ENCODE assay signal across 17 cellular contexts in the genomic region with DNA sequence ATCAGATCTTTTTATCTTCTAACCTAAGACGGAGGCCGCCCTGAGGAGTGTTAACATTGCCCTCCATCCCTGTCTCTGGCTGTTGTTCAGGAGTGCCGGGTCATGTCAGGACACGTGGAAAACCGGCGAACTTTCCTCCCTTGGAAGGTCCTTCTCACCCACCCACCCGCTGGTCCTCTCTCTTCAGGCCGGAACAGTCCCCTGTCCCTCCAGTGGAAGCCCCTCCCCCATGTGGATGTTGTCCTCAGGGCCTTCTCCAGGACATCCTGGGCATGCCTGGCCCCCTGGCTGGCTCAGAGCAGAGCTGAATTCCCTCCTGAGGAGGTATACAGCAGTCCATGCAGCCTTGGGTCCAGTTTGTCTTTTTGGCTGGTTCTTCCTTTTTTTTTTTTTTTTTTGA. TPM values are rescaled to one million over a fixed set of nuclear protein-coding genes. Genes with fewer than 3 reads are reported as not detected.
DNase-seq lines count a peak whose midpoint lies in the region; ATAC-seq, FAIRE-seq and TF ChIP-seq lines count a peak whose summit lies in the region.
"Had no signal": no experiment of that assay in that cellular context is flagged by ENCODE, and none has a peak within 500 bp of the region (broad histone marks: within the 10 kb centered on the region; RNA-seq: fewer than 3 reads in every experiment).

No MANE protein-coding gene starts in this region.

- no peaks in the 10 kb centered on the region for H3K9me3 Mint-ChIP-seq in activated CD4-positive, alpha-beta memory T cell treated with anti-CD3 and anti-CD28 coated beads for 36 hours

- H3K27ac ChIP-seq in A549 (peak overlapping the region; percentile 12 to 18; a peak in 3 of 6 replicates), RWPE1 (peak overlapping the region; percentile 21; the same call in 1 of the 2 replicates), coronary artery (peak overlapping the region; percentile 48 to 74), neuronal stem cell (replicated peaks; ENCODE audit: low read length) (no peak overlapping the region), prostate gland (no peak overlapping the region)
- H3K27ac ChIP-seq: KMS-11 had no signal

- H3K4me3 ChIP-seq in A549, result no peak overlapping the region
- no peak overlapping the region for H3K4me3 ChIP-seq in coronary artery
- no peak overlapping the region for H3K4me3 ChIP-seq in neuronal stem cell (ENCODE audit: low read length in 2 of 2)
- H3K4me3 ChIP-seq in prostate gland, result no peak overlapping the region
- H3K4me3 ChIP-seq: BLaER1 treated with 17β-estradiol and CSF1 and Interleukin-3, amounts not matched to agents 10 nM and 100 nM had no signal

- H3K9me3 ChIP-seq in A549 (no peaks in the 10 kb centered on the region), neuronal stem cell (replicated peaks in 1 of 2; ENCODE audit: control insufficient read depth in 2 of 2, insufficient read depth in 1 of 2, low read depth in 1 of 2, low read length in 2 of 2) (no peaks in the 10 kb centered on the region), prostate gland (no peaks in the 10 kb centered on the region)
- H3K9me3 ChIP-seq: BLaER1 treated with 17β-estradiol and CSF1 and Interleukin-3, amounts not matched to agents 10 nM and 100 nM had no signal

- H2BK5ac ChIP-seq in neuronal stem cell (ENCODE audit: low read length), result no peak overlapping the region

- H3K4me1 ChIP-seq in A549 (peaks cover 22% of the 10 kb centered on the region), neuronal stem cell (ENCODE audit: control insufficient read depth in 2 of 2, insufficient read depth in 1 of 2, low read depth in 1 of 2, low read length in 2 of 2) (peaks cover 0 to 9% of the 10 kb centered on the region in 2 donors), prostate gland (replicated peaks) (no peaks in the 10 kb centered on the region)

- H4K8ac ChIP-seq in neuronal stem cell (ENCODE audit: low read depth, low read length), result no peak overlapping the region

- H3K23ac ChIP-seq in neuronal stem cell (ENCODE audit: low read depth, low read length, poor library complexity), result no peak overlapping the region

- TF ChIP-seq POLR2A in A549 (IDR thresholded peaks at IDR 0.05; ENCODE audit: low read length), result no peak
- TF ChIP-seq POLR2A in prostate gland (IDR thresholded peaks at IDR 0.05), result no peak

- no peaks in the 10 kb centered on the region for H3K36me3 Mint-ChIP-seq in activated CD4-positive, alpha-beta memory T cell treated with anti-CD3 and anti-CD28 coated beads for 36 hours

- ATAC-seq in A549 (no peak), HG03175 (IDR thresholded peaks at IDR 0.05; ENCODE audit: unreplicated experiment) (no peak), HG03280 (IDR thresholded peaks at IDR 0.05; ENCODE audit: unreplicated experiment) (no peak)

- H3K27ac Mint-ChIP-seq in activated CD4-positive, alpha-beta memory T cell treated with anti-CD3 and anti-CD28 coated beads for 36 hours, result no peak overlapping the region

- DNase-seq in A549 (ENCODE audit: low read depth in 1 of 2, low spot score in 1 of 2) (no peak), RWPE1 (ENCODE audit: low spot score) (no peak), coronary artery (ENCODE audit: low spot score) (no peak), neuronal stem cell (ENCODE audit: low spot score) (no peak), prostate gland (ENCODE audit: low spot score) (no peak)
- no peak for DNase-seq in activated CD4-positive, alpha-beta memory T cell treated with anti-CD3 and anti-CD28 coated beads for 36 hours
- DNase-seq: DMS79, GOT3, NCI-H1436, NCI-H1930, NCI-H345, NCI-H526 had no signal

- no peak overlapping the region for H2BK120ac ChIP-seq in neuronal stem cell (ENCODE audit: low read depth, low read length)

- no peaks in the 10 kb centered on the region for H3K27me3 ChIP-seq in neuronal stem cell (ENCODE audit: control insufficient read depth in 3 of 3, insufficient read depth in 3 of 3, low read depth in 1 of 3, low read length in 3 of 3)
- no peaks in the 10 kb centered on the region for H3K27me3 ChIP-seq in prostate gland (replicated peaks; ENCODE audit: insufficient read depth)
- H3K27me3 ChIP-seq: BLaER1 treated with 17β-estradiol and CSF1 and Interleukin-3, amounts not matched to agents 10 nM and 100 nM had no signal

- no peak overlapping the region for H2BK12ac ChIP-seq in neuronal stem cell (ENCODE audit: low read length)

- H3K79me1 ChIP-seq in neuronal stem cell (ENCODE audit: low read depth, low read length), result no peaks in the 10 kb centered on the region

- H3K27me3 Mint-ChIP-seq in activated CD4-positive, alpha-beta memory T cell treated with anti-CD3 and anti-CD28 coated beads for 36 hours, result no peaks in the 10 kb centered on the region

- peaks cover 2% of the 10 kb centered on the region for H3K4me1 Mint-ChIP-seq in activated CD4-positive, alpha-beta memory T cell treated with anti-CD3 and anti-CD28 coated beads for 36 hours (ENCODE audit: low read depth)

- CTCF ChIA-PET in A549 (lab: Yijun Ruan, JAX) (interaction anchor here (0.7 to 18.0 kb wide), 4 partner anchors 8 to 183 kb away, joined by 3 to 371 read pairs (median 30); a partner anchor contains a TSS), RWPE1 (lab: Yijun Ruan, JAX) (interaction anchor here (0.7 to 2.1 kb wide), 3 partner anchors 15 to 255 kb away, joined by 3 to 8 read pairs (median 5); no protein-coding TSS in a partner anchor)
- CTCF ChIA-PET in activated CD4-positive, alpha-beta memory T cell treated with anti-CD3 and anti-CD28 coated beads for 36 hours (lab: Charles Lee), result interaction anchor here (2.1 to 9.1 kb wide), 2 partner anchors 21 to 184 kb away, joined by 6 to 152 read pairs; a partner anchor contains a TSS

- no peak overlapping the region for H2BK15ac ChIP-seq in neuronal stem cell (ENCODE audit: low read length)

- peak overlapping the region; percentile 80 for H3K18ac ChIP-seq in neuronal stem cell (ENCODE audit: low read length)

- peak overlapping the region; percentile 46 for H3K4me2 ChIP-seq in A549
- H3K4me2 ChIP-seq in neuronal stem cell (ENCODE audit: insufficient read depth, low read length, poor library complexity, severe bottlenecking), result no peak overlapping the region
- H3K4me2 ChIP-seq: KMS-11 had no signal

- POLR2A ChIA-PET in A549 (lab: Yijun Ruan, JAX), result no interaction called here
- POLR2A ChIA-PET in RWPE1 (lab: Yijun Ruan, JAX; ENCODE audit: low non-redundant PET), result no interaction called here
- POLR2A ChIA-PET in activated CD4-positive, alpha-beta memory T cell treated with anti-CD3 and anti-CD28 coated beads for 36 hours (lab: Charles Lee), result no interaction called here

- no peak overlapping the region for H3K4ac ChIP-seq in neuronal stem cell (ENCODE audit: low read length)

- H3K14ac ChIP-seq in neuronal stem cell (ENCODE audit: low read length), result no peak overlapping the region

- TF ChIP-seq CTCF in A549 (IDR thresholded peaks at IDR 0.05) (no peak), RWPE1 (conservative IDR thresholded peaks at IDR 0.05; ENCODE audit: low read depth) (no peak), coronary artery (IDR thresholded peaks at IDR 0.05) (no peak), prostate gland (IDR thresholded peaks at IDR 0.05) (no peak)

- H3K9ac ChIP-seq in neuronal stem cell (ENCODE audit: low read depth, low read length, poor library complexity), result no peak overlapping the region
- H3K9ac ChIP-seq: BLaER1 treated with 17β-estradiol and CSF1 and Interleukin-3, amounts not matched to agents 10 nM and 100 nM; KMS-11 had no signal

- TF ChIP-seq EP300 in A549 (IDR thresholded peaks at IDR 0.05), result no peak

- WGBS in A549 (ENCODE audit: missing lambda C conversion rate), result 56% methylated on average over 8 of the region's 8 CpGs
- WGBS in neuronal stem cell (ENCODE audit: extremely low coverage in 2 of 2, insufficient read length in 2 of 2, insufficient replicate concordance in 1 of 2), 2 donors, result no CpG with 5 or more reads among the region's 8 CpGs
- 52% methylated on average over 8 of the region's 8 CpGs for WGBS in prostate gland

- H3K4me3 Mint-ChIP-seq in activated CD4-positive, alpha-beta memory T cell treated with anti-CD3 and anti-CD28 coated beads for 36 hours, result no peak overlapping the region

- H2AK5ac ChIP-seq in neuronal stem cell (ENCODE audit: low read depth, low read length), result peak overlapping the region; percentile 25

- FAIRE-seq in A549 (lab: Jason Lieb, UNC), result no peak
- FAIRE-seq: D721Med had no signal

- no peak for TF ChIP-seq RAD21 in A549 (conservative IDR thresholded peaks at IDR 0.05 in 1 of 2, IDR thresholded peaks at IDR 0.05 in 1 of 2)

- intact Hi-C loops in prostate gland (cut with DNase I), result no loop called here
- intact Hi-C loops in activated CD4-positive, alpha-beta memory T cell treated with anti-CD3 and anti-CD28 coated beads for 36 hours (cut with micrococcal nuclease), result no loop called here

- H3K36me3 ChIP-seq in neuronal stem cell (replicated peaks in 1 of 2; ENCODE audit: control insufficient read depth in 2 of 2, insufficient read depth in 2 of 2, low read length in 2 of 2) (no peaks in the 10 kb centered on the region), prostate gland (no peaks in the 10 kb centered on the region)
- H3K36me3 ChIP-seq: BLaER1 treated with 17β-estradiol and CSF1 and Interleukin-3, amounts not matched to agents 10 nM and 100 nM had no signal

- no peak overlapping the region for H4K91ac ChIP-seq in neuronal stem cell (ENCODE audit: low read depth, low read length, poor library complexity)

- peak overlapping the region; percentile 60 for H2AFZ ChIP-seq in neuronal stem cell (ENCODE audit: low read length)

RNA-seq across cellular contexts. Expression of a gene that starts 20.3 kb away (rescaled TPM):
- polyA plus RNA-seq in A549 (2011; rRNA removed) (47.0 and 59.1 TPM in 2 replicates), A549 (2017; fragmentation: RNase III; extraction: RNeasy Plus Mini Kit Qiagen cat#74134 plus additional on column Dnase treatment) (42.7 to 46.2 TPM (median 42.9 TPM) in 3 replicates)
- 49.6 and 70.1 TPM in 2 replicates for polyA plus RNA-seq in A549 (2012; cell fraction: cytosol; rRNA removed)
- 57.5 and 66.3 TPM in 2 replicates for polyA plus RNA-seq in A549 (2012; cell fraction: nucleus; rRNA removed)
- polyA minus RNA-seq in A549 (2011; rRNA and poly(A)+ RNA removed), result 173 and 199 TPM in 2 replicates
- 22.2 TPM for polyA plus RNA-seq in neuronal stem cell (2013, experiment 1 of 2)
- 24.0 TPM for polyA plus RNA-seq in neuronal stem cell (2013, experiment 2 of 2)
- 100 to 1,000 TPM in 1 of 2 donors, 10 to 100 TPM in 1; 77.1 to 118 TPM for total RNA-seq in prostate gland
- 10 to 100 TPM; 28.1 to 35.2 TPM for total RNA-seq in activated CD4-positive, alpha-beta memory T cell treated with anti-CD3 and anti-CD28 coated beads for 36 hours

RNA-seq across cellular contexts. Expression of a gene that starts 48.7 kb away (rescaled TPM):
- polyA plus RNA-seq in A549 (2011; rRNA removed) (18.0 and 23.9 TPM in 2 replicates), A549 (2017; fragmentation: RNase III; extraction: RNeasy Plus Mini Kit Qiagen cat#74134 plus additional on column Dnase treatment) (11.0 to 13.5 TPM (median 13.3 TPM) in 3 replicates)
- 10.6 and 12.9 TPM in 2 replicates for polyA plus RNA-seq in A549 (2012; cell fraction: cytosol; rRNA removed)
- polyA plus RNA-seq in A549 (2012; cell fraction: nucleus; rRNA removed), result 8.2 and 14.3 TPM in 2 replicates
- 5.2 and 6.9 TPM in 2 replicates for polyA minus RNA-seq in A549 (2011; rRNA and poly(A)+ RNA removed)
- polyA plus RNA-seq in neuronal stem cell (2013, experiment 1 of 2), result 18.5 TPM
- 17.9 TPM for polyA plus RNA-seq in neuronal stem cell (2013, experiment 2 of 2)
- 10 to 100 TPM; 31.2 to 39.0 TPM for total RNA-seq in prostate gland
- total RNA-seq in activated CD4-positive, alpha-beta memory T cell treated with anti-CD3 and anti-CD28 coated beads for 36 hours, result 10 to 100 TPM; 14.2 to 14.8 TPM

RNA-seq across cellular contexts. Expression of a gene that starts 49.1 kb away (rescaled TPM):
- polyA plus RNA-seq in A549 (2011; rRNA removed), result 34.5 and 37.0 TPM in 2 replicates
- polyA plus RNA-seq in A549 (2012; cell fraction: cytosol; rRNA removed), result 15.4 and 16.5 TPM in 2 replicates
- 3.6 and 5.2 TPM in 2 replicates for polyA plus RNA-seq in A549 (2012; cell fraction: nucleus; rRNA removed)
- polyA plus RNA-seq in A549 (2017; fragmentation: RNase III; extraction: RNeasy Plus Mini Kit Qiagen cat#74134 plus additional on column Dnase treatment), result 27.0 to 31.3 TPM (median 29.9 TPM) in 3 replicates
- polyA minus RNA-seq in A549 (2011; rRNA and poly(A)+ RNA removed), result 8.0 and 8.6 TPM in 2 replicates
- 34.4 TPM for polyA plus RNA-seq in neuronal stem cell (2013, experiment 1 of 2)
- 34.8 TPM for polyA plus RNA-seq in neuronal stem cell (2013, experiment 2 of 2)
- total RNA-seq in prostate gland, result 10 to 100 TPM in 1 of 2 donors, 1 to 10 TPM in 1; 7.3 to 28.9 TPM
- total RNA-seq in activated CD4-positive, alpha-beta memory T cell treated with anti-CD3 and anti-CD28 coated beads for 36 hours, result 10 to 100 TPM; 12.0 to 12.4 TPM

Comparison
In these comparisons a context has a peak if more than half of its experiments do, and no peak if none do; other contexts are left out.
1. H3K27ac ChIP-seq: peak in A549 (2 of 2), RWPE1 (single experiment) and coronary artery (2 of 2); none in neuronal stem cell (single experiment) and prostate gland (0 of 2).